Comparison of ENCODE assay signal across 13 cellular contexts in genomic region chr20:23666189-23666588, GRCh38. TPM values are rescaled to one million over a fixed set of nuclear protein-coding genes. Genes with fewer than 3 reads are reported as not detected.
DNase-seq lines count a peak whose midpoint lies in the region; ATAC-seq, FAIRE-seq and TF ChIP-seq lines count a peak whose summit lies in the region.
"Had no signal": no experiment of that assay in that cellular context is flagged by ENCODE, and none has a peak within 500 bp of the region (broad histone marks: within the 10 kb centered on the region; RNA-seq: fewer than 3 reads in every experiment).

No MANE protein-coding gene starts in this region.

- DNase-seq in HepG2 (ENCODE audit: low spot score): no peak
- DNase-seq in right lobe of liver: no peak
- peak; percentile 51 for DNase-seq in RPMI7951 (ENCODE audit: low read depth)
- peak; percentile 28 for DNase-seq in fibroblast of mammary gland (ENCODE audit: low read depth)
- DNase-seq in left colon: no peak
- DNase-seq in stimulated activated CD4-positive, alpha-beta T cell treated with anti-CD3 and anti-CD28 coated beads, Interleukin-4, amount 100 ng/mL, for 1 hour: no peak
- no peak for DNase-seq in HT-29 (ENCODE audit: low spot score)
- DNase-seq: activated CD4-positive, alpha-beta T cell treated with anti-CD3 and anti-CD28 coated beads for 4 hours; aorta; CD4-positive, alpha-beta memory T cell had no signal

- BruUV-seq in HepG2 (replicated peaks; lab: Mats Ljungman, UMichigan): no TSS peak

- intact Hi-C loops in HepG2 (cut with micrococcal nuclease; ENCODE audit: unreplicated experiment) (loop anchor here (5.0 kb wide), 2 partner anchors 56 to 116 kb away; no protein-coding TSS in a partner anchor), right lobe of liver (cut with DNase I) (no loop called here), left colon (cut with DNase I, micrococcal nuclease) (no loop called here)

- H3K4me3 ChIP-seq in HepG2 (replicated peaks in 1 of 3; ENCODE audit: insufficient read depth in 1 of 3, low read depth in 2 of 3, low read length in 3 of 3) (no peak overlapping the region), right lobe of liver (no peak overlapping the region), fibroblast of mammary gland (ENCODE audit: control insufficient read depth, low read depth, low read length) (no peak overlapping the region)

- H3K4me1 ChIP-seq in HepG2 (ENCODE audit: insufficient read depth, low read length) (peaks cover 45% of the 10 kb centered on the region), right lobe of liver (peaks cover 0 to 3% (median 0%) of the 10 kb centered on the region in 4 donors)

- H4K20me1 ChIP-seq in HepG2 (ENCODE audit: insufficient read depth, low read length): no peaks in the 10 kb centered on the region

- POLR2A ChIA-PET in HepG2 (lab: Yijun Ruan, JAX): interaction anchor here (1.3 kb wide), 1 partner anchor 25 kb away, joined by 3 read pairs; no protein-coding TSS in a partner anchor

- H3K9me3 ChIP-seq in HepG2 (ENCODE audit: low read length) (no peaks in the 10 kb centered on the region), right lobe of liver (no peaks in the 10 kb centered on the region)

- TF ChIP-seq RAD21 in HepG2 (CRISPR knock-in tag; IDR thresholded peaks at IDR 0.05): no peak

- H3K27ac ChIP-seq in HepG2 (ENCODE audit: extremely low read length, insufficient read depth, low read length) (no peak overlapping the region), right lobe of liver (no peak overlapping the region)

- TF ChIP-seq EP300 in HepG2 (IDR thresholded peaks at IDR 0.05; ENCODE audit: low read depth in 2 of 2, low read length in 2 of 2) (no peak), HepG2 (CRISPR knock-in tag; IDR thresholded peaks at IDR 0.05; ENCODE audit: borderline replicate concordance) (no peak)

- no peak overlapping the region for H2AFZ ChIP-seq in HepG2 (ENCODE audit: low read length)

- H3K27me3 ChIP-seq in HepG2 (ENCODE audit: control insufficient read depth in 1 of 2, insufficient read depth in 2 of 2, low read length in 2 of 2) (no peaks in the 10 kb centered on the region), right lobe of liver (no peaks in the 10 kb centered on the region)

- no peaks in the 10 kb centered on the region; a peak in 1 of 5 replicates for H3K36me3 ChIP-seq in HepG2 (replicated peaks in 1 of 2; ENCODE audit: control insufficient read depth in 1 of 2, insufficient read depth in 2 of 2, low read length in 2 of 2)
- no peaks in the 10 kb centered on the region for H3K36me3 ChIP-seq in right lobe of liver

- no peak for FAIRE-seq in HepG2 (lab: Jason Lieb, UNC)

- CTCF ChIA-PET in HepG2 (lab: Yijun Ruan, JAX; ENCODE audit: low intra/inter-chr PET ratio, low total read pairs): interaction anchor here (1.7 kb wide), 1 partner anchor 24 kb away, joined by 4 read pairs; no protein-coding TSS in a partner anchor

- no peak overlapping the region for H3K4me2 ChIP-seq in HepG2 (ENCODE audit: low read depth, low read length)

- TF ChIP-seq CTCF in HepG2 (CRISPR knock-in tag; IDR thresholded peaks at IDR 0.05) (peak; percentile 48), right lobe of liver (IDR thresholded peaks at IDR 0.05) (no peak), fibroblast of mammary gland (conservative IDR thresholded peaks at IDR 0.05; ENCODE audit: control insufficient read depth, insufficient read depth, low read depth, low read length) (peak; percentile 38)

- ATAC-seq in HepG2 (no peak), right lobe of liver (no peak), left colon (no peak), GM18907 (IDR thresholded peaks at IDR 0.05; ENCODE audit: unreplicated experiment) (no peak)
- ATAC-seq: activated T-helper 17 cell treated with anti-CD3 and anti-CD28 coated beads, Interleukin-2, amount 50 U/mL, for 72 hours had no signal

- H3K79me2 ChIP-seq in HepG2 (ENCODE audit: insufficient read depth, low read length): no peaks in the 10 kb centered on the region

- WGBS in HepG2 (ENCODE audit: low lambda C conversion rate): 96% methylated on average over 4 of the region's 4 CpGs
- WGBS in right lobe of liver (ENCODE audit: insufficient coverage, low coverage, low lambda C conversion rate, missing lambda C conversion rate): 88% methylated on average over 4 of the region's 4 CpGs

- no peak overlapping the region for H3K9ac ChIP-seq in HepG2 (ENCODE audit: insufficient read depth, low read depth, low read length)

- no peak for TF ChIP-seq POLR2A in HepG2 (IDR thresholded peaks at IDR 0.05; ENCODE audit: insufficient read depth in 1 of 2, low read depth in 2 of 2, low read length in 2 of 2)
- TF ChIP-seq POLR2A in right lobe of liver (IDR thresholded peaks at IDR 0.05): no peak

- in situ Hi-C loops in HepG2 (cut with HindIII; ENCODE audit: extremely low pct_ligation_motif_present, low pct_unique_long_range_greater_than_20kb): no loop called here

TF ChIP-seq in HepG2, 621 proteins besides CTCF, POLR2A, EP300 and RAD21 (continues in another document):
- TF ChIP-seq SOX13 (IDR thresholded peaks at IDR 0.05) (no peak), SOX13 (CRISPR knock-in tag; conservative IDR thresholded peaks at IDR 0.05 in 1 of 2, IDR thresholded peaks at IDR 0.05 in 1 of 2) (no peak), HHEX (CRISPR knock-in tag; IDR thresholded peaks at IDR 0.05) (no peak), IRF2 (CRISPR knock-in tag; IDR thresholded peaks at IDR 0.05) (no peak), HMGA1 (CRISPR knock-in tag; conservative IDR thresholded peaks at IDR 0.05) (no peak), ETV5 (CRISPR knock-in tag; IDR thresholded peaks at IDR 0.05; ENCODE audit: borderline replicate concordance) (no peak), SMC3 (IDR thresholded peaks at IDR 0.05; ENCODE audit: low read length) (peak; percentile 16; the same call in 1 of the 2 replicates), STAG1 (CRISPR knock-in tag; IDR thresholded peaks at IDR 0.05) (peak; percentile 64)

RNA-seq across cellular contexts. Expression of gene CST4, which starts 22.6 kb away (rescaled TPM):
- not detected in 2 replicates for total RNA-seq in HepG2 (2016; rRNA removed; fragmentation: Illumina TruSeq; extraction: Trizol)
- not detected in 2 replicates for total RNA-seq in HepG2 (2016; cell fraction: cytosol; rRNA removed; fragmentation: Illumina TruSeq; extraction: Trizol; ENCODE audit: low read depth)
- total RNA-seq in HepG2 (2016; cell fraction: insoluble cytoplasmic fraction; rRNA removed; fragmentation: Illumina TruSeq; extraction: Trizol): not detected in 2 replicates
- not detected in 2 replicates for total RNA-seq in HepG2 (2016; cell fraction: membrane; rRNA removed; fragmentation: Illumina TruSeq; extraction: Trizol)
- total RNA-seq in HepG2 (2016; cell fraction: nucleus; rRNA removed; fragmentation: Illumina TruSeq; extraction: Trizol): not detected in 2 replicates
- polyA plus RNA-seq in HepG2 (2011; rRNA removed): 0.16 TPM in 1 of 2 replicates, not detected in the other
- polyA plus RNA-seq in HepG2 (2011; cell fraction: cytosol; rRNA removed): not detected in 2 replicates
- polyA plus RNA-seq in HepG2 (2011; cell fraction: nucleus; rRNA removed): not detected in 2 replicates
- polyA plus RNA-seq in HepG2 (2012): not detected in 2 replicates
- not detected in 2 replicates for polyA plus RNA-seq in HepG2 (2016; cell fraction: cytosol; fragmentation: Illumina TruSeq; extraction: Trizol; ENCODE audit: low read depth)
- polyA plus RNA-seq in HepG2 (2016; cell fraction: insoluble cytoplasmic fraction; fragmentation: Illumina TruSeq; extraction: Trizol; ENCODE audit: low read depth): not detected in 2 replicates
- polyA plus RNA-seq in HepG2 (2016; cell fraction: membrane; fragmentation: Illumina TruSeq; extraction: Trizol; ENCODE audit: low read depth): not detected in 2 replicates
- polyA plus RNA-seq in HepG2 (2016; cell fraction: nucleus; fragmentation: Illumina TruSeq; extraction: Trizol; ENCODE audit: insufficient read depth, low read depth): not detected in 2 replicates
- not detected in 2 replicates for polyA minus RNA-seq in HepG2 (2011; rRNA and poly(A)+ RNA removed; ENCODE audit: low replicate concordance)
- polyA minus RNA-seq in HepG2 (2011; cell fraction: cytosol; rRNA and poly(A)+ RNA removed): not detected in 2 replicates
- not detected in 2 replicates for polyA minus RNA-seq in HepG2 (2011; cell fraction: nucleus; rRNA and poly(A)+ RNA removed)
- total RNA-seq in right lobe of liver: not detected
- total RNA-seq in RPMI7951 (2014; rRNA removed; shearing (Covaris generic)): not detected in 2 replicates
- not detected for total RNA-seq in left colon
- 0.25 TPM in 1 of 2 replicates, not detected in the other for total RNA-seq in HT-29 (2014; rRNA removed; shearing (Covaris generic))
- total RNA-seq: activated T-helper 17 cell treated with anti-CD3 and anti-CD28 coated beads, Interleukin-2, amount 50 U/mL, for 72 hours; aorta; CD4-positive, alpha-beta memory T cell; renal cortical epithelial cell had no signal
- polyA plus RNA-seq: aorta; CD4-positive, alpha-beta memory T cell had no signal

RNA-seq across cellular contexts. Expression of gene CST3, which starts 28.4 kb away (rescaled TPM):
- 300 and 690 TPM in 2 replicates for total RNA-seq in HepG2 (2016; rRNA removed; fragmentation: Illumina TruSeq; extraction: Trizol)
- 306 and 400 TPM in 2 replicates for total RNA-seq in HepG2 (2016; cell fraction: cytosol; rRNA removed; fragmentation: Illumina TruSeq; extraction: Trizol; ENCODE audit: low read depth)
- total RNA-seq in HepG2 (2016; cell fraction: insoluble cytoplasmic fraction; rRNA removed; fragmentation: Illumina TruSeq; extraction: Trizol): 277 and 657 TPM in 2 replicates
- total RNA-seq in HepG2 (2016; cell fraction: membrane; rRNA removed; fragmentation: Illumina TruSeq; extraction: Trizol): 267 and 341 TPM in 2 replicates
- total RNA-seq in HepG2 (2016; cell fraction: nucleus; rRNA removed; fragmentation: Illumina TruSeq; extraction: Trizol): 478 and 575 TPM in 2 replicates
- polyA plus RNA-seq in HepG2 (2011; rRNA removed): 1,005 and 1,077 TPM in 2 replicates
- 827 and 1,616 TPM in 2 replicates for polyA plus RNA-seq in HepG2 (2011; cell fraction: cytosol; rRNA removed)
- polyA plus RNA-seq in HepG2 (2011; cell fraction: nucleus; rRNA removed): 530 and 563 TPM in 2 replicates
- polyA plus RNA-seq in HepG2 (2012): 560 and 584 TPM in 2 replicates
- 569 and 650 TPM in 2 replicates for polyA plus RNA-seq in HepG2 (2016; cell fraction: cytosol; fragmentation: Illumina TruSeq; extraction: Trizol; ENCODE audit: low read depth)
- 435 and 510 TPM in 2 replicates for polyA plus RNA-seq in HepG2 (2016; cell fraction: insoluble cytoplasmic fraction; fragmentation: Illumina TruSeq; extraction: Trizol; ENCODE audit: low read depth)
- polyA plus RNA-seq in HepG2 (2016; cell fraction: membrane; fragmentation: Illumina TruSeq; extraction: Trizol; ENCODE audit: low read depth): 388 and 429 TPM in 2 replicates
- polyA plus RNA-seq in HepG2 (2016; cell fraction: nucleus; fragmentation: Illumina TruSeq; extraction: Trizol; ENCODE audit: insufficient read depth, low read depth): 1,429 and 1,592 TPM in 2 replicates
- 60.4 and 1,528 TPM in 2 replicates for polyA minus RNA-seq in HepG2 (2011; rRNA and poly(A)+ RNA removed; ENCODE audit: low replicate concordance)
- polyA minus RNA-seq in HepG2 (2011; cell fraction: cytosol; rRNA and poly(A)+ RNA removed): 688 and 730 TPM in 2 replicates
- polyA minus RNA-seq in HepG2 (2011; cell fraction: nucleus; rRNA and poly(A)+ RNA removed): 130 and 153 TPM in 2 replicates
- total RNA-seq in right lobe of liver: 1,000 to 10,000 TPM in 1 of 6 experiments, 100 to 1,000 TPM in 5; 504 to 1,394 (median 638) TPM
- total RNA-seq in RPMI7951 (2014; rRNA removed; shearing (Covaris generic)): 515 and 755 TPM in 2 replicates
- 1,000 to 10,000 TPM in 1 of 2 donors, 100 to 1,000 TPM in 1; 863 to 1,131 TPM for total RNA-seq in left colon
- 417 and 453 TPM in 2 replicates for total RNA-seq in HT-29 (2014; rRNA removed; shearing (Covaris generic))
- total RNA-seq: activated T-helper 17 cell treated with anti-CD3 and anti-CD28 coated beads, Interleukin-2, amount 50 U/mL, for 72 hours had no signal

Comparison
In these comparisons a context has a peak if more than half of its experiments do, and no peak if none do; other contexts are left out.
1. CTCF ChIP-seq: peak in HepG2 (single experiment) and fibroblast of mammary gland (single experiment); none in right lobe of liver (0 of 4).
2. DNase-seq: peak in RPMI7951 (single experiment) and fibroblast of mammary gland (single experiment); none in HepG2 (single experiment), right lobe of liver (0 of 3), left colon (0 of 2), stimulated activated CD4-positive, alpha-beta T cell treated with anti-CD3 and anti-CD28 coated beads, Interleukin-4, amount 100 ng/mL, for 1 hour (single experiment) and HT-29 (single experiment).